In genomic region chr2:383173-383572, GRCh38 we compare ENCODE assay signal across 18 cellular contexts.
A peak's percentile ranks its signal among the peaks of the same experiment; 100 is the strongest.
DNase-seq lines count a peak whose midpoint lies in the region; ATAC-seq and TF ChIP-seq lines count a peak whose summit lies in the region.
"Had no signal": no experiment of that assay in that cellular context is flagged by ENCODE, and none has a peak within 500 bp of the region (broad histone marks: within the 10 kb centered on the region; RNA-seq: fewer than 3 reads in every experiment).

No MANE protein-coding gene starts in this region.

- H3K4me2 ChIP-seq in neural progenitor cell, result no peak overlapping the region

- H3K27ac ChIP-seq in VCaP (no peak overlapping the region), neural progenitor cell (no peak overlapping the region), vagina (no peak overlapping the region)
- H3K27ac ChIP-seq: colonic mucosa, heart right ventricle, Peyer's patch had no signal

- H3K27me3 ChIP-seq in neural progenitor cell (peaks cover 7% of the 10 kb centered on the region), vagina (no peaks in the 10 kb centered on the region)
- H3K27me3 ChIP-seq: colonic mucosa, Peyer's patch had no signal

- H3K4me3 ChIP-seq in neural progenitor cell, result no peak overlapping the region
- no peak overlapping the region for H3K4me3 ChIP-seq in vagina
- H3K4me3 ChIP-seq: colonic mucosa, heart right ventricle, Peyer's patch had no signal

- H3K27ac Mint-ChIP-seq in Calu3 (ENCODE audit: unreplicated experiment) (no peak overlapping the region), neural progenitor cell (no peak overlapping the region)
- H3K27ac Mint-ChIP-seq: activated CD4-positive, alpha-beta T cell treated with anti-CD3 and anti-CD28 coated beads for 36 hours; activated naive CD8-positive, alpha-beta T cell treated with anti-CD3 and anti-CD28 coated beads, Interleukin-2, amount 50 U/mL, for 24 hours; T-helper 17 cell had no signal

- no peak overlapping the region for H3K9ac ChIP-seq in neural progenitor cell

- TF ChIP-seq POLR2A in vagina (IDR thresholded peaks at IDR 0.05), result no peak

- intact Hi-C loops in Calu3 (cut with micrococcal nuclease; ENCODE audit: unreplicated experiment) (no loop called here), vagina (cut with DNase I) (no loop called here)

- H3K36me3 Mint-ChIP-seq in Calu3 (ENCODE audit: insufficient read depth, unreplicated experiment) (no peaks in the 10 kb centered on the region), neural progenitor cell (peaks cover 3% of the 10 kb centered on the region)

- H3K9me3 ChIP-seq in neural progenitor cell (ENCODE audit: low read depth) (no peaks in the 10 kb centered on the region), vagina (no peaks in the 10 kb centered on the region)
- H3K9me3 ChIP-seq: colonic mucosa, Peyer's patch had no signal

- no peak for TF ChIP-seq CTCF in Calu3 (IDR thresholded peaks at IDR 0.05; ENCODE audit: unreplicated experiment)
- TF ChIP-seq CTCF in VCaP (conservative IDR thresholded peaks at IDR 0.05), result peak; percentile 50
- TF ChIP-seq CTCF in neural progenitor cell (IDR thresholded peaks at IDR 0.05), result peak; percentile 25
- TF ChIP-seq CTCF in vagina (IDR thresholded peaks at IDR 0.05), result no peak

- H3K4me1 ChIP-seq in neural progenitor cell (peaks cover 20% of the 10 kb centered on the region), vagina (no peaks in the 10 kb centered on the region)
- H3K4me1 ChIP-seq: colonic mucosa, heart right ventricle, Peyer's patch had no signal

- H3K4me3 Mint-ChIP-seq in Calu3 (ENCODE audit: low read depth, unreplicated experiment) (peak overlapping the region; percentile 43), neural progenitor cell (no peak overlapping the region)
- H3K4me3 Mint-ChIP-seq: activated CD4-positive, alpha-beta T cell treated with anti-CD3 and anti-CD28 coated beads for 36 hours; activated naive CD8-positive, alpha-beta T cell treated with anti-CD3 and anti-CD28 coated beads, Interleukin-2, amount 50 U/mL, for 24 hours; T-helper 17 cell had no signal

- ATAC-seq in GM19035 (IDR thresholded peaks at IDR 0.05; ENCODE audit: unreplicated experiment), result no peak
- ATAC-seq: activated CD4-positive, alpha-beta T cell treated with anti-CD3 and anti-CD28 coated beads for 36 hours; activated naive CD8-positive, alpha-beta T cell treated with anti-CD3 and anti-CD28 coated beads, Interleukin-2, amount 50 U/mL, for 24 hours; heart right ventricle had no signal

- H3K36me3 ChIP-seq in neural progenitor cell (no peaks in the 10 kb centered on the region), vagina (no peaks in the 10 kb centered on the region)
- H3K36me3 ChIP-seq: colonic mucosa, heart right ventricle, Peyer's patch had no signal

- peaks cover 2% of the 10 kb centered on the region for H3K9me3 Mint-ChIP-seq in Calu3 (ENCODE audit: low read depth, unreplicated experiment)
- peaks cover 24% of the 10 kb centered on the region for H3K9me3 Mint-ChIP-seq in neural progenitor cell

- H3K27me3 Mint-ChIP-seq in Calu3 (ENCODE audit: unreplicated experiment) (no peaks in the 10 kb centered on the region), neural progenitor cell (ENCODE audit: insufficient read depth, low read depth) (peaks cover 8% of the 10 kb centered on the region)
- H3K27me3 Mint-ChIP-seq: T-helper 17 cell had no signal

- DNase-seq in Calu3 (peak; percentile 37), hippocampal formation (lab: John Stamatoyannopoulos, UW) (peak; percentile 60 to 76), neural progenitor cell (ENCODE audit: low spot score) (peak; percentile 59), NCI-H1436 (lab: John Stamatoyannopoulos, UW) (no peak), vagina (ENCODE audit: extremely low spot score in 2 of 2) (no peak), amniotic stem cell (lab: John Stamatoyannopoulos, UW) (no peak)
- DNase-seq: activated CD4-positive, alpha-beta T cell treated with anti-CD3 and anti-CD28 coated beads for 36 hours; activated naive CD8-positive, alpha-beta T cell treated with anti-CD3 and anti-CD28 coated beads, Interleukin-2, amount 50 U/mL, for 24 hours; activated T-cell treated with anti-CD3 and anti-CD28 coated beads for 4 hours; heart right ventricle; NCI-H1105; NCI-H226; stimulated activated naive CD4-positive, alpha-beta T cell; T-helper 17 cell had no signal

- peaks cover 12% of the 10 kb centered on the region for H3F3A ChIP-seq in neural progenitor cell (ENCODE audit: low read depth)

- CTCF ChIA-PET in Calu3 (lab: Charles Lee), result no interaction called here

- no peak overlapping the region for H2AFZ ChIP-seq in neural progenitor cell (replicated peaks)

- H4K20me1 ChIP-seq in neural progenitor cell (ENCODE audit: low read depth), result no peaks in the 10 kb centered on the region

- H3K4me1 Mint-ChIP-seq in Calu3 (ENCODE audit: low read depth, unreplicated experiment), result peaks cover 7% of the 10 kb centered on the region
- peaks cover 38% of the 10 kb centered on the region for H3K4me1 Mint-ChIP-seq in neural progenitor cell
- H3K4me1 Mint-ChIP-seq: activated CD4-positive, alpha-beta T cell treated with anti-CD3 and anti-CD28 coated beads for 36 hours; activated naive CD8-positive, alpha-beta T cell treated with anti-CD3 and anti-CD28 coated beads, Interleukin-2, amount 50 U/mL, for 24 hours; T-helper 17 cell had no signal

- no peaks in the 10 kb centered on the region for H3K79me2 ChIP-seq in neural progenitor cell (ENCODE audit: low read depth)

- BruUV-seq in Calu3 (replicated peaks; lab: Mats Ljungman, UMichigan), result no TSS peak

Comparison
In these comparisons a context has a peak if more than half of its experiments do, and no peak if none do; other contexts are left out.
1. DNase-seq: peak in Calu3 (single experiment), hippocampal formation (2 of 2) and neural progenitor cell (single experiment); none in NCI-H1436 (single experiment), vagina (0 of 2) and amniotic stem cell (single experiment).
2. CTCF ChIP-seq: peak in VCaP (single experiment) and neural progenitor cell (single experiment); none in Calu3 (single experiment) and vagina (0 of 3).